In genomic region chr6:139655783-139656705, GRCh38 we compare ENCODE assay signal across 1 cellular context.
TF ChIP-seq lines count a peak whose summit lies in the region.

No MANE protein-coding gene starts in this region.

TF ChIP-seq in IMR-90, 13 proteins besides CTCF, POLR2A, EP300 and RAD21:
- TF ChIP-seq USF2 (IDR thresholded peaks at IDR 0.05; ENCODE audit: low read depth, low read length) (no peak), MAZ (IDR thresholded peaks at IDR 0.05; ENCODE audit: borderline replicate concordance, low read depth, low read length) (no peak), CEBPB (IDR thresholded peaks at IDR 0.05; ENCODE audit: low read depth, low read length) (no peak), NFE2L2 (IDR thresholded peaks at IDR 0.05; ENCODE audit: low read depth, low read length) (no peak)
